1 cellular context compared by ENCODE assay signal in the genomic region with DNA sequence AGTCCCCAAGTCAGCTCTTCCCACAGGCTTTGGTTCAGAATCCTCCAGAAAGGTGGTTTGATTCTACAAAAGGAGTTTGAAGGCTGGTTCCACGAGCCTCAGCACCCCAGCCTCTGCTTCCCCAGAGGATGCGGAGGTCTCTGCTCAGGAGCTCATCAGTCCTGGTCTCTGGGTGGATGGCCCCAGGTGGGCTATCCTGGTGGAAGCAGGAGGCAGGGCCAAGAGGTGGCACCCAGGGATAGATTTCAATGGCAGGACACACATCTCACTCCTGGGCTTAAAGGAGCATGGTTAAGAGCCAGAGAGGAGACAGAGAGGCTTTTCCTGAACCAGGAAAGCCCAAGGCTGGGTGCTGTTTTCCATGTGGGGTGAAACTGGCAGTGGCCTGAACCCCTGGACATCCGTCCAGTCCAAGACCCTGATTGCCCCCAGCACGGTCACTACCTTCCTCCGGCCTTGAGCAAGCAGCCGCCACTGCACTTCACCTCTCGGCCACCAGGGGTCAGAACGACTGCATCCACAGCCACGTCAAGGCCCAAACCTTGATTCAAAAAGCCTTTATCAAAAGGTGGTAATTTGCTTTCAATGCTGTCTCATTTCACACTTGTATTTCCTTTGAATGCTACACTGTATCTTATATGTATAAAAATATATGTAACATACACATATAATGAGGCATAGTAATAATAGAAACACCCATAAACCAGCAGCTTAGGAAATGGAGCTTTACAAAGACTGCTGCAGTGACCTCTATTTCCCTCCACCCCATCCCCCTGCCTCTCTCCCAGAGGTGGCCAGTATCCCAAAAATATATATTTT.
TF ChIP-seq lines count a peak whose summit lies in the region.

No MANE protein-coding gene starts in this region.

TF ChIP-seq in neural cell, 6 proteins besides CTCF, POLR2A, EP300 and RAD21:
- TF ChIP-seq SMC3 (conservative IDR thresholded peaks at IDR 0.05; ENCODE audit: poor library complexity) = peak; percentile 99
- TF ChIP-seq POLR2AphosphoS5 (IDR thresholded peaks at IDR 0.05) = no peak
- TF ChIP-seq, protein P1, sequence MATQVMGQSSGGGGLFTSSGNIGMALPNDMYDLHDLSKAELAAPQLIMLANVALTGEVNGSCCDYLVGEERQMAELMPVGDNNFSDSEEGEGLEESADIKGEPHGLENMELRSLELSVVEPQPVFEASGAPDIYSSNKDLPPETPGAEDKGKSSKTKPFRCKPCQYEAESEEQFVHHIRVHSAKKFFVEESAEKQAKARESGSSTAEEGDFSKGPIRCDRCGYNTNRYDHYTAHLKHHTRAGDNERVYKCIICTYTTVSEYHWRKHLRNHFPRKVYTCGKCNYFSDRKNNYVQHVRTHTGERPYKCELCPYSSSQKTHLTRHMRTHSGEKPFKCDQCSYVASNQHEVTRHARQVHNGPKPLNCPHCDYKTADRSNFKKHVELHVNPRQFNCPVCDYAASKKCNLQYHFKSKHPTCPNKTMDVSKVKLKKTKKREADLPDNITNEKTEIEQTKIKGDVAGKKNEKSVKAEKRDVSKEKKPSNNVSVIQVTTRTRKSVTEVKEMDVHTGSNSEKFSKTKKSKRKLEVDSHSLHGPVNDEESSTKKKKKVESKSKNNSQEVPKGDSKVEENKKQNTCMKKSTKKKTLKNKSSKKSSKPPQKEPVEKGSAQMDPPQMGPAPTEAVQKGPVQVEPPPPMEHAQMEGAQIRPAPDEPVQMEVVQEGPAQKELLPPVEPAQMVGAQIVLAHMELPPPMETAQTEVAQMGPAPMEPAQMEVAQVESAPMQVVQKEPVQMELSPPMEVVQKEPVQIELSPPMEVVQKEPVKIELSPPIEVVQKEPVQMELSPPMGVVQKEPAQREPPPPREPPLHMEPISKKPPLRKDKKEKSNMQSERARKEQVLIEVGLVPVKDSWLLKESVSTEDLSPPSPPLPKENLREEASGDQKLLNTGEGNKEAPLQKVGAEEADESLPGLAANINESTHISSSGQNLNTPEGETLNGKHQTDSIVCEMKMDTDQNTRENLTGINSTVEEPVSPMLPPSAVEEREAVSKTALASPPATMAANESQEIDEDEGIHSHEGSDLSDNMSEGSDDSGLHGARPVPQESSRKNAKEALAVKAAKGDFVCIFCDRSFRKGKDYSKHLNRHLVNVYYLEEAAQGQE (IDR thresholded peaks at IDR 0.05; ENCODE audit: borderline replicate concordance) = no peak
- TF ChIP-seq TAF1 (IDR thresholded peaks at IDR 0.05; ENCODE audit: low read depth) = no peak
- TF ChIP-seq MXI1 (conservative IDR thresholded peaks at IDR 0.05; ENCODE audit: poor library complexity, severe bottlenecking) = peak; percentile 27
- no peak for TF ChIP-seq EZH2 (IDR thresholded peaks at IDR 0.05; ENCODE audit: borderline replicate concordance, insufficient read depth, low read length, poor library complexity, severe bottlenecking)
